Comparison of ENCODE assay signal across 3 cellular contexts in genomic region chr16:28443943-28444342, GRCh38. TPM values are rescaled to one million over a fixed set of nuclear protein-coding genes. Genes with fewer than 3 reads are reported as not detected.
"Had no signal": no experiment of that assay in that cellular context is flagged by ENCODE, and none has a peak within 500 bp of the region (broad histone marks: within the 10 kb centered on the region; RNA-seq: fewer than 3 reads in every experiment).

No MANE protein-coding gene starts in this region.

RNA-seq across cellular contexts. Expression of gene NPIPB7, which starts 28.2 kb away (rescaled TPM):
- total RNA-seq: LHCN-M2, M059J, MCF 10A had no signal

RNA-seq across cellular contexts. Expression of gene APOBR, which starts 50.5 kb away (rescaled TPM):
- total RNA-seq: LHCN-M2, M059J had no signal
